Comparison of ENCODE assay signal across 14 cellular contexts in the genomic region with DNA sequence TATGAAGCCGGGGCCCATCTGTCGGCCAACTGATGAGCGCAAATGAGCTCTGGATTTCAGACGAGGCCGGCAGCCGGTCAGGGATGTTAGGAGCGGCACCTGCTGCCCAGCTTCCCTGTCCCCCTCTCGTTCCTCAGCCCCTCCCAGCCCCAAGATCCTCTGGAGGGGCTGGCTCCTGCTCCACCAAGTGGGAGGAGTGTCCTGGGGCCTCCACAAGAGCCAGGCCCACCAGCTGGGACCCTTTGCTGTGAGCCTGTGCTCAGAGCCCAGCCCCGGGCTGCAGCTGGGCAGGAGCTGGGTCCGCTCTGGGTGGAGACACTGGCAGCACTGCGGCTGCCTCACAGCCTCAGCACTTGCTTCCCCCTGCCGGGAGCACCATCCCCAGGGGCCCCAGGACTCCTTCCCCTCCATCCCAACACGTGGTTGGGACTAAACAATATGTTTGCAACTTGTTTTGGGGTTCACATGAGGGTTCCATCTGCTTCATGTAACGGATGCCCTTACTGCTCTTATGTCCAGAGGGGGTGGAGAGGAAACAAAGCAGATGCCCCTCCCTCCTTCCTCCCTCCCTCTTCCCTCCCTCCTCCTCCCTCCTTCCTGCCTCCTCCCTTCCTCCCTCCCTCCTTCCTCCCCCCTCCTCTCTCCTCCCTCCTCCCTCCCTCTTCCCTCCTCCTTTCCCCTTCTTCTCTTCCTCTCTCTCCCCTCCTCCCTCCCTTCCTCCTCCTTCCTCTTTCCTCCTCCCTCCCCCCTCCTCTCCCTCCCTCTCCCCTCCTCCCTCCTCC. TPM values are rescaled to one million over a fixed set of nuclear protein-coding genes. Genes with fewer than 3 reads are reported as not detected.
DNase-seq lines count a peak whose midpoint lies in the region; ATAC-seq, FAIRE-seq and TF ChIP-seq lines count a peak whose summit lies in the region.
"Had no signal": no experiment of that assay in that cellular context is flagged by ENCODE, and none has a peak within 500 bp of the region (broad histone marks: within the 10 kb centered on the region; RNA-seq: fewer than 3 reads in every experiment).

No MANE protein-coding gene starts in this region.

- H3K14ac ChIP-seq in H1 (ENCODE audit: insufficient read length), result no peak overlapping the region

- no peak overlapping the region for H3K23ac ChIP-seq in H1 (ENCODE audit: insufficient read length)

- TF ChIP-seq POLR2A in H1 (IDR thresholded peaks at IDR 0.05; ENCODE audit: control extremely low read depth in 1 of 2, low read depth in 2 of 2, low read length in 2 of 2), result no peak

- H2BK15ac ChIP-seq in H1 (ENCODE audit: low read length), result no peak overlapping the region

- H4K8ac ChIP-seq in H1 (ENCODE audit: extremely low read depth, insufficient read depth, low read length), result no peak overlapping the region; the same call in 1 of the 2 replicates

- H2BK12ac ChIP-seq in H1 (ENCODE audit: low read depth, low read length), result peak overlapping the region; percentile 1; the same call in 1 of the 2 replicates

- ATAC-seq in Right ventricle myocardium superior (ENCODE audit: poor library complexity) (peak; percentile 25), HG02678 (IDR thresholded peaks at IDR 0.05; ENCODE audit: unreplicated experiment) (no peak)
- ATAC-seq in activated CD4-positive, CD25-positive, alpha-beta regulatory T cell treated with anti-CD3 and anti-CD28 coated beads, Interleukin-2, amount 50 U/mL, for 24 hours, result no peak

- TF ChIP-seq CTCF in left ventricle myocardium inferior (IDR thresholded peaks at IDR 0.05; ENCODE audit: borderline replicate concordance) (no peak), H1 (IDR thresholded peaks at IDR 0.05; ENCODE audit: control extremely low read depth in 1 of 3, insufficient read depth in 1 of 3, low read depth in 1 of 3, low read length in 3 of 3) (no peak)

- peaks cover 15% of the 10 kb centered on the region for H3K9me3 ChIP-seq in left ventricle myocardium inferior (replicated peaks)
- peaks cover 12 to 13% of the 10 kb centered on the region in 2 experiments for H3K9me3 ChIP-seq in H1 (ENCODE audit: insufficient read depth in 2 of 2, low read depth in 1 of 2, low read length in 1 of 2)
- H3K9me3 ChIP-seq in thymus (ENCODE audit: control insufficient read depth), result peaks cover 10% of the 10 kb centered on the region
- H3K9me3 ChIP-seq: SK-N-SH, thyroid gland had no signal

- no peaks in the 10 kb centered on the region for H3K36me3 ChIP-seq in left ventricle myocardium inferior
- H3K36me3 ChIP-seq in H1 (ENCODE audit: control insufficient read depth in 2 of 4, insufficient read depth in 4 of 4, low read length in 3 of 4), result no peaks in the 10 kb centered on the region
- no peaks in the 10 kb centered on the region for H3K36me3 ChIP-seq in thymus (ENCODE audit: control insufficient read depth, insufficient read depth)
- H3K36me3 ChIP-seq: sigmoid colon, thyroid gland had no signal

- H3K4me3 ChIP-seq in left ventricle myocardium inferior (no peak overlapping the region), H1 (ENCODE audit: extremely low read depth in 1 of 4, insufficient read depth in 2 of 4, low read depth in 3 of 4, low read length in 4 of 4) (peak overlapping the region in 1 of 4 experiments; percentile 7; a peak in 1 of 8 replicates), thymus (ENCODE audit: low read length) (peak overlapping the region; percentile 30)
- H3K4me3 ChIP-seq: sigmoid colon, thyroid gland had no signal

- no peak overlapping the region for H2BK120ac ChIP-seq in H1 (replicated peaks; ENCODE audit: low read depth, low read length)

- H2AFZ ChIP-seq in H1 (ENCODE audit: low read length), result peak overlapping the region; percentile 6; the same call in 1 of the 2 replicates

- H3K79me1 ChIP-seq in H1 (ENCODE audit: low read depth, low read length), result no peaks in the 10 kb centered on the region

- H2BK5ac ChIP-seq in H1 (ENCODE audit: low read depth, low read length), result peak overlapping the region; percentile 26; the same call in 1 of the 2 replicates

- CTCF ChIA-PET in H1 (lab: Charles Lee; ENCODE audit: partially characterized antibody), result interaction anchor here (0.8 to 0.9 kb wide), 2 partner anchors 114 to 174 kb away, joined by 3 to 4 read pairs; no protein-coding TSS in a partner anchor

- H3K79me2 ChIP-seq in H1 (ENCODE audit: control insufficient read depth in 1 of 2, insufficient read depth in 2 of 2, low read length in 2 of 2), result no peaks in the 10 kb centered on the region

- H3K4me1 ChIP-seq in left ventricle myocardium inferior (no peaks in the 10 kb centered on the region), H1 (replicated peaks in 1 of 4; ENCODE audit: control insufficient read depth in 3 of 4, insufficient read depth in 4 of 4, low read length in 3 of 4) (peaks cover 0 to 14% (median 11%) of the 10 kb centered on the region in 4 experiments; a peak in 6 of 7 replicates), thymus (ENCODE audit: control insufficient read depth, insufficient read depth, low read length) (peaks cover 49% of the 10 kb centered on the region)
- H3K4me1 ChIP-seq: sigmoid colon, thyroid gland had no signal

- no peak overlapping the region for H4K91ac ChIP-seq in H1 (replicated peaks; ENCODE audit: insufficient read length, low read length)

- no peak overlapping the region for H3K9ac ChIP-seq in H1 (replicated peaks in 1 of 4; ENCODE audit: extremely low read depth in 1 of 4, low read depth in 3 of 4, low read length in 3 of 4)
- H3K9ac ChIP-seq: SK-N-SH had no signal

- no peak overlapping the region for H3K4ac ChIP-seq in H1 (replicated peaks; ENCODE audit: insufficient read length, low read depth, low read length)

- H3K27ac ChIP-seq in left ventricle myocardium inferior (replicated peaks), result no peak overlapping the region
- H3K27ac ChIP-seq in H1 (ENCODE audit: low read depth, low read length), result no peak overlapping the region
- H3K27ac ChIP-seq in thymus (ENCODE audit: low read depth), result peak overlapping the region; percentile 97
- H3K27ac ChIP-seq: sigmoid colon, thyroid gland had no signal

- 53% methylated on average over 14 of the region's 14 CpGs; no CpG with 5 or more reads in 1 of the 2 experiments for WGBS in H1 (ENCODE audit: extremely low coverage in 1 of 2, insufficient coverage in 1 of 2, insufficient read length in 1 of 2, insufficient replicate concordance in 2 of 2, low coverage in 1 of 2, low lambda C conversion rate in 2 of 2, missing lambda C conversion rate in 1 of 2), 2 experiments
- 1% methylated on average over 14 of the region's 14 CpGs for WGBS in thymus

- no peak overlapping the region for H2AK5ac ChIP-seq in H1 (ENCODE audit: low read depth, low read length)

- no peak overlapping the region for H4K5ac ChIP-seq in H1 (ENCODE audit: insufficient read length, low read depth, low read length)

- no peak overlapping the region; the same call in none of the 2 replicates for H3K18ac ChIP-seq in H1 (ENCODE audit: extremely low read depth, low read length)

- no peak for DNase-seq in Right ventricle myocardium superior
- DNase-seq in left ventricle myocardium inferior, result no peak
- DNase-seq in NOMO-1 (lab: John Stamatoyannopoulos, UW; ENCODE audit: unreplicated experiment in 2 of 2), result peak; percentile 40 to 70
- no peak for DNase-seq in H1 (ENCODE audit: low read depth in 1 of 2, low spot score in 2 of 2)
- DNase-seq in central memory CD4-positive, alpha-beta T cell, result no peak
- DNase-seq: activated CD8-positive, alpha-beta memory T cell treated with anti-CD3 and anti-CD28 coated beads for 24 hours; sigmoid colon; SK-N-SH; thyroid gland had no signal

- POLR2A ChIA-PET in H1 (lab: Charles Lee; ENCODE audit: partially characterized antibody), result interaction anchor here (1.0 kb wide), 1 partner anchor 14 kb away, joined by 4 read pairs; no protein-coding TSS in a partner anchor

- no peak for TF ChIP-seq EP300 in H1 (IDR thresholded peaks at IDR 0.05; ENCODE audit: borderline replicate concordance in 1 of 2, low read depth in 2 of 2, low read length in 2 of 2)

- peak overlapping the region; percentile 48; the same call in 1 of the 2 replicates for H2BK20ac ChIP-seq in H1 (ENCODE audit: low read length)

- no peaks in the 10 kb centered on the region for H4K20me1 ChIP-seq in H1 (replicated peaks in 1 of 2; ENCODE audit: control insufficient read depth in 1 of 2, insufficient read depth in 2 of 2, low read length in 2 of 2)

- peak overlapping the region; percentile 26 to 55; a peak in 3 of 4 replicates for H3K4me2 ChIP-seq in H1 (ENCODE audit: insufficient read depth in 1 of 2, low read depth in 2 of 2, low read length in 2 of 2)
- H3K4me2 ChIP-seq: SK-N-SH had no signal

- intact Hi-C loops in Right ventricle myocardium superior (cut with DNase I) (no loop called here), left ventricle myocardium inferior (cut with micrococcal nuclease) (no loop called here)

- no peak for TF ChIP-seq RAD21 in H1 (IDR thresholded peaks at IDR 0.05 in 1 of 2, conservative IDR thresholded peaks at IDR 0.05 in 1 of 2; ENCODE audit: low read depth in 2 of 2, low read length in 2 of 2)

- H3K27me3 ChIP-seq in left ventricle myocardium inferior (ENCODE audit: low read depth) (peaks cover 98% of the 10 kb centered on the region), H1 (replicated peaks in 1 of 4; ENCODE audit: control insufficient read depth in 3 of 4, extremely low read depth in 1 of 4, insufficient read depth in 3 of 4, low read length in 3 of 4) (no peaks in the 10 kb centered on the region; a peak in 1 of 7 replicates), thymus (ENCODE audit: control insufficient read depth, insufficient read depth) (no peaks in the 10 kb centered on the region)
- H3K27me3 ChIP-seq: thyroid gland had no signal

- no peak overlapping the region for H3K56ac ChIP-seq in H1 (replicated peaks; ENCODE audit: insufficient read length, low read depth, low read length)

- no peaks in the 10 kb centered on the region for H3K23me2 ChIP-seq in H1 (ENCODE audit: low read depth, low read length)

- no peak for FAIRE-seq in H1 (lab: Jason Lieb, UNC)
- FAIRE-seq: colon had no signal

TF ChIP-seq in H1, 55 proteins besides CTCF, POLR2A, EP300 and RAD21 (continues in another document):
- TF ChIP-seq NANOG (IDR thresholded peaks at IDR 0.05; ENCODE audit: insufficient read depth, low read depth, low read length, poor library complexity, severe bottlenecking), result no peak
- no peak for TF ChIP-seq GABPA (IDR thresholded peaks at IDR 0.05; ENCODE audit: borderline replicate concordance, insufficient read depth, low read length)

RNA-seq across cellular contexts. Expression of a gene that starts 16.2 kb away (rescaled TPM):
- total RNA-seq in Right ventricle myocardium superior, result 8.6 TPM
- total RNA-seq in left ventricle myocardium inferior, result 8.6 TPM
- total RNA-seq in H1 (2021; fragmentation: NEBNext Ultra II Directional; extraction: Animal tissue kit (Norgen Biotek cat#: 25700)), result 1.3 and 2.7 TPM in 2 replicates
- 0.51 and 1.5 TPM in 2 replicates for polyA plus RNA-seq in H1 (2011; rRNA removed)
- 0.62 TPM for polyA plus RNA-seq in H1 (2011; cell fraction: cytosol; rRNA removed)
- polyA plus RNA-seq in H1 (2011; cell fraction: nucleus; rRNA removed), result 3.9 TPM
- polyA plus RNA-seq in H1 (2012, experiment 1 of 2), result 0.99 to 1.7 TPM (median 1.2 TPM) in 4 replicates
- polyA plus RNA-seq in H1 (2012, experiment 2 of 2), result 1.1 TPM
- polyA plus RNA-seq in H1 (2013, experiment 1 of 2), result 1.6 TPM
- 1.2 TPM for polyA plus RNA-seq in H1 (2013, experiment 2 of 2)
- 0.59 and 0.66 TPM in 2 replicates for polyA minus RNA-seq in H1 (2011; rRNA and poly(A)+ RNA removed)
- polyA minus RNA-seq in H1 (2011; cell fraction: cytosol; rRNA and poly(A)+ RNA removed), result 2.9 TPM
- 2.1 TPM for polyA minus RNA-seq in H1 (2011; cell fraction: nucleus; rRNA and poly(A)+ RNA removed)
- polyA plus RNA-seq in thymus, result 19.1 TPM
- total RNA-seq: Daoy had no signal
- polyA plus RNA-seq: SK-N-SH had no signal

Comparison
In these comparisons a context has a peak if more than half of its experiments do, and no peak if none do; other contexts are left out.
1. DNase-seq: peak in NOMO-1 (2 of 2); none in Right ventricle myocardium superior (single experiment), left ventricle myocardium inferior (single experiment), H1 (0 of 2) and central memory CD4-positive, alpha-beta T cell (single experiment).